1 cellular context compared by ENCODE assay signal in genomic region chr16:89191033-89191900, GRCh38.
TF ChIP-seq lines count a peak whose summit lies in the region.

No MANE protein-coding gene starts in this region.

TF ChIP-seq in HepG2, 621 proteins besides CTCF, POLR2A, EP300 and RAD21 (continued from another document and continues in another):
- TF ChIP-seq MZF1 (CRISPR knock-in tag; IDR thresholded peaks at IDR 0.05; ENCODE audit: borderline replicate concordance) (0 out of 2 replicates have a peak, but pooled peaks have one; percentile 15), ASH2L (IDR thresholded peaks at IDR 0.05; ENCODE audit: insufficient read length, low read depth, low read length) (peak; percentile 10), AKNA (CRISPR knock-in tag; IDR thresholded peaks at IDR 0.05; ENCODE audit: borderline replicate concordance) (no peak), TRIM22 (IDR thresholded peaks at IDR 0.05) (no peak), ZNF567 (CRISPR knock-in tag; IDR thresholded peaks at IDR 0.05; ENCODE audit: borderline replicate concordance) (no peak), ZNF496 (CRISPR knock-in tag; IDR thresholded peaks at IDR 0.05; ENCODE audit: insufficient replicate concordance) (no peak), ATRX (CRISPR knock-in tag; IDR thresholded peaks at IDR 0.05; ENCODE audit: borderline replicate concordance) (no peak), ZNF749 (CRISPR knock-in tag; IDR thresholded peaks at IDR 0.05; ENCODE audit: borderline replicate concordance) (no peak), FOSL2 (CRISPR knock-in tag; IDR thresholded peaks at IDR 0.05) (no peak), ZNF225 (CRISPR knock-in tag; IDR thresholded peaks at IDR 0.05) (no peak; the same call in 1 of the 2 replicates), ZBTB46 (CRISPR knock-in tag; IDR thresholded peaks at IDR 0.05; ENCODE audit: borderline replicate concordance) (no peak), FUBP1 (CRISPR knock-in tag; IDR thresholded peaks at IDR 0.05; ENCODE audit: borderline replicate concordance) (no peak), ZNF770 (CRISPR knock-in tag; IDR thresholded peaks at IDR 0.05) (no peak; the same call in 1 of the 2 replicates), TCF12 (IDR thresholded peaks at IDR 0.05) (no peak), TCF12 (CRISPR knock-in tag; IDR thresholded peaks at IDR 0.05) (no peak), ZNF569 (CRISPR knock-in tag; IDR thresholded peaks at IDR 0.05; ENCODE audit: borderline replicate concordance) (no peak), ZNF660 (CRISPR knock-in tag; IDR thresholded peaks at IDR 0.05; ENCODE audit: borderline replicate concordance, low read depth) (no peak), ZNF674 (CRISPR knock-in tag; IDR thresholded peaks at IDR 0.05; ENCODE audit: low read depth) (no peak), ZNF75D (CRISPR knock-in tag; IDR thresholded peaks at IDR 0.05; ENCODE audit: borderline replicate concordance) (no peak), ZNF878 (CRISPR knock-in tag; IDR thresholded peaks at IDR 0.05) (no peak), MIXL1 (CRISPR knock-in tag; IDR thresholded peaks at IDR 0.05) (no peak), UBTF (CRISPR knock-in tag; IDR thresholded peaks at IDR 0.05) (peak; percentile 82), SPEN (CRISPR knock-in tag; IDR thresholded peaks at IDR 0.05; ENCODE audit: low read depth) (peak; percentile 27), HNRNPK (IDR thresholded peaks at IDR 0.05; ENCODE audit: low read depth, low read length, poor library complexity, severe bottlenecking) (peak; percentile 49), ZIK1 (CRISPR knock-in tag; IDR thresholded peaks at IDR 0.05; ENCODE audit: borderline replicate concordance, low read depth) (peak; percentile 93; the same call in 1 of the 2 replicates), ZNF275 (CRISPR knock-in tag; IDR thresholded peaks at IDR 0.05; ENCODE audit: borderline replicate concordance) (no peak), PRPF4 (IDR thresholded peaks at IDR 0.05; ENCODE audit: low read depth, low read length, poor library complexity, severe bottlenecking) (no peak), ZNF747 (CRISPR knock-in tag; IDR thresholded peaks at IDR 0.05; ENCODE audit: borderline replicate concordance) (peak; percentile 72; the same call in 1 of the 2 replicates), ZBTB3 (CRISPR knock-in tag; IDR thresholded peaks at IDR 0.05; ENCODE audit: borderline replicate concordance, low read depth) (no peak), DZIP1 (CRISPR knock-in tag; IDR thresholded peaks at IDR 0.05) (peak; percentile 75), REXO4 (CRISPR knock-in tag; IDR thresholded peaks at IDR 0.05; ENCODE audit: borderline replicate concordance) (no peak), PREB (CRISPR knock-in tag; IDR thresholded peaks at IDR 0.05) (no peak), MIER2 (CRISPR knock-in tag; IDR thresholded peaks at IDR 0.05) (no peak), STAT5B (CRISPR knock-in tag; IDR thresholded peaks at IDR 0.05) (no peak), ZNF879 (CRISPR knock-in tag; IDR thresholded peaks at IDR 0.05) (peak; percentile 67; the same call in 1 of the 2 replicates), RARG (CRISPR knock-in tag; IDR thresholded peaks at IDR 0.05; ENCODE audit: low read depth) (no peak), NCOR1 (IDR thresholded peaks at IDR 0.05; ENCODE audit: borderline replicate concordance, low read length) (no peak)
